19 cellular contexts compared by ENCODE assay signal in genomic region chr21:17636711-17637110, GRCh38.
"Had no signal": no experiment of that assay in that cellular context is flagged by ENCODE, and none has a peak within 500 bp of the region (broad histone marks: within the 10 kb centered on the region; RNA-seq: fewer than 3 reads in every experiment).

No MANE protein-coding gene starts in this region.

- DNase-seq: activated CD4-positive, alpha-beta T cell treated with anti-CD3 and anti-CD28 coated beads, Interleukin-2, amount 10 ng/mL, durations not matched to agents 24 days and 14 days; activated CD8-positive, alpha-beta T cell treated with anti-CD3 and anti-CD28 coated beads for 36 hours; activated naive CD4-positive, alpha-beta T cell; activated naive CD8-positive, alpha-beta T cell treated with anti-CD3 and anti-CD28 coated beads for 36 hours; activated T-cell treated with anti-CD3 and anti-CD28 coated beads, Interleukin-2, amount 50 U/mL, for 1 hour; amniotic stem cell; caudate nucleus; effector memory CD8-positive, alpha-beta T cell; mesendoderm; naive thymus-derived CD8-positive, alpha-beta T cell; right lobe of liver; stimulated activated CD4-positive, alpha-beta T cell treated with anti-CD3 and anti-CD28 coated beads, Interleukin-4, amount 100 ng/mL, for 24 hours; T-helper 1 cell; T1000; testis had no signal

- H3K4me3 ChIP-seq: prostate gland, right lobe of liver, smooth muscle cell, testis had no signal

- H3K4me1 ChIP-seq: prostate gland, right lobe of liver had no signal

- ATAC-seq: activated CD8-positive, alpha-beta T cell treated with anti-CD3 and anti-CD28 coated beads for 36 hours; activated T-helper 17 cell treated with anti-CD3 and anti-CD28 coated beads, Interleukin-2, amount 50 U/mL, for 72 hours; effector memory CD8-positive, alpha-beta T cell; naive thymus-derived CD8-positive, alpha-beta T cell; right lobe of liver; stimulated activated memory B cell treated with anti-CD40 and anti-IgM and Interleukin-4, amounts not matched to agents 10 μg/mL and 1 μg/mL and 100 μg/mL, for 72 hours had no signal

- H3K27me3 ChIP-seq: right lobe of liver, testis had no signal

- H3K36me3 ChIP-seq: prostate gland, right lobe of liver had no signal

- H3K9me3 ChIP-seq: prostate gland, right lobe of liver, testis had no signal

- H3K27ac ChIP-seq: prostate gland, right lobe of liver, testis had no signal
